8 cellular contexts compared by ENCODE assay signal in genomic region chr7:27095050-27095896, GRCh38. TPM values are rescaled to one million over a fixed set of nuclear protein-coding genes. Genes with fewer than 3 reads are reported as not detected.
DNase-seq lines count a peak whose midpoint lies in the region; ATAC-seq, FAIRE-seq and TF ChIP-seq lines count a peak whose summit lies in the region.

No MANE protein-coding gene starts in this region.

- no peak overlapping the region for H3K9ac ChIP-seq in KMS-11

- TF ChIP-seq POLR2A in testis (IDR thresholded peaks at IDR 0.05), result no peak
- TF ChIP-seq POLR2A in erythroblast (IDR thresholded peaks at IDR 0.05; ENCODE audit: low read length), result no peak

- H3K79me2 ChIP-seq in KMS-11 (ENCODE audit: insufficient read depth, low read depth), result peaks cover 16% of the 10 kb centered on the region

- H3K4me1 Mint-ChIP-seq in natural killer cell treated with Interleukin-12 subunit alpha and Interleukin-12 subunit beta and Interleukin-15 and Interleukin-18, amount 100 ng/mL, for 72 hours (ENCODE audit: low read depth in 2 of 2), result peaks cover 28 to 50% of the 10 kb centered on the region in 2 donors

- H3K4me1 ChIP-seq in KMS-11 (ENCODE audit: low read depth, poor library complexity, severe bottlenecking), result peaks cover 7% of the 10 kb centered on the region
- no peaks in the 10 kb centered on the region for H3K4me1 ChIP-seq in testis

- H3K4me2 ChIP-seq in KMS-11, result peak overlapping the region; percentile 39; the same call in 1 of the 2 replicates

- DNase-seq in bronchial epithelial cell (ENCODE audit: low read depth) (no peak), testis (no peak), erythroblast (lab: John Stamatoyannopoulos, UW) (no peak), C1 segment of cervical spinal cord (lab: John Stamatoyannopoulos, UW) (no peak)
- DNase-seq in natural killer cell treated with Interleukin-12 subunit alpha and Interleukin-12 subunit beta and Interleukin-15 and Interleukin-18, amount 100 ng/mL, for 72 hours (ENCODE audit: low spot score), result no peak

- 2 to 3% methylated on average over 28 to 33 of the region's 33 CpGs for WGBS in testis, 2 donors

- no peaks in the 10 kb centered on the region for H3K9me3 Mint-ChIP-seq in natural killer cell treated with Interleukin-12 subunit alpha and Interleukin-12 subunit beta and Interleukin-15 and Interleukin-18, amount 100 ng/mL, for 72 hours

- no peak overlapping the region for H3K27ac ChIP-seq in KMS-11
- H3K27ac ChIP-seq in testis, result no peak overlapping the region

- H3K36me3 Mint-ChIP-seq in natural killer cell treated with Interleukin-12 subunit alpha and Interleukin-12 subunit beta and Interleukin-15 and Interleukin-18, amount 100 ng/mL, for 72 hours, result peaks cover 9% of the 10 kb centered on the region

- TF ChIP-seq CTCF in KMS-11 (conservative IDR thresholded peaks at IDR 0.05; ENCODE audit: low read depth, low read length) (no peak), bronchial epithelial cell (IDR thresholded peaks at IDR 0.05; ENCODE audit: insufficient read depth, low read length, severe bottlenecking) (no peak), testis (IDR thresholded peaks at IDR 0.05) (no peak)

- peak; percentile 7 for ATAC-seq in GM19467 (IDR thresholded peaks at IDR 0.05; ENCODE audit: unreplicated experiment)
- ATAC-seq in natural killer cell treated with Interleukin-12 subunit alpha and Interleukin-12 subunit beta and Interleukin-15 and Interleukin-18, amount 100 ng/mL, for 72 hours, result peak; percentile 25 to 57
- ATAC-seq in GM18870 (IDR thresholded peaks at IDR 0.05; ENCODE audit: unreplicated experiment), result no peak

- intact Hi-C loops in testis (cut with DNase I; ENCODE audit: low total_unique reads), result no loop called here

- H3K4me3 ChIP-seq in KMS-11 (IDR thresholded peaks at IDR 0.05; ENCODE audit: insufficient read depth, low read depth, low read length) (no peak overlapping the region), bronchial epithelial cell (ENCODE audit: low read depth, low read length) (peak overlapping the region; percentile 58), testis (peak overlapping the region in 1 of 2 donors; percentile 72)

- H3K27ac Mint-ChIP-seq in natural killer cell treated with Interleukin-12 subunit alpha and Interleukin-12 subunit beta and Interleukin-15 and Interleukin-18, amount 100 ng/mL, for 72 hours, result peak overlapping the region; percentile 63 to 84

- H3K9me3 ChIP-seq in testis, result no peaks in the 10 kb centered on the region

- H3K27me3 ChIP-seq in KMS-11 (ENCODE audit: insufficient read depth, low read depth) (no peaks in the 10 kb centered on the region), bronchial epithelial cell (ENCODE audit: control insufficient read depth, insufficient read depth, low read length) (peaks cover 29% of the 10 kb centered on the region), testis (no peaks in the 10 kb centered on the region)

- H3K36me3 ChIP-seq in KMS-11 (ENCODE audit: insufficient read depth) (no peaks in the 10 kb centered on the region), bronchial epithelial cell (ENCODE audit: control insufficient read depth, insufficient read depth, low read length) (no peaks in the 10 kb centered on the region), testis (ENCODE audit: low read depth, missing control alignments) (no peaks in the 10 kb centered on the region)

- H3K4me3 Mint-ChIP-seq in natural killer cell treated with Interleukin-12 subunit alpha and Interleukin-12 subunit beta and Interleukin-15 and Interleukin-18, amount 100 ng/mL, for 72 hours, result peak overlapping the region; percentile 87

- H4K20me1 ChIP-seq in KMS-11 (ENCODE audit: insufficient read depth), result no peaks in the 10 kb centered on the region; the same call in 1 of the 2 replicates

- peaks cover 46 to 53% of the 10 kb centered on the region in 2 donors for H3K27me3 Mint-ChIP-seq in natural killer cell treated with Interleukin-12 subunit alpha and Interleukin-12 subunit beta and Interleukin-15 and Interleukin-18, amount 100 ng/mL, for 72 hours

- peak overlapping the region; percentile 90 for H2AFZ ChIP-seq in KMS-11 (ENCODE audit: low read depth)

- no peak for FAIRE-seq in bronchial epithelial cell (lab: Jason Lieb, UNC)

RNA-seq across cellular contexts. Expression of gene HOXA1, which starts 0.5 kb away (rescaled TPM):
- total RNA-seq in bronchial epithelial cell (0.26 TPM in 2 replicates), testis (under 1 TPM; 0.37 to 0.79 TPM)
- total RNA-seq in natural killer cell treated with Interleukin-12 subunit alpha and Interleukin-12 subunit beta and Interleukin-15 and Interleukin-18, amount 100 ng/mL, for 72 hours, result under 1 TPM; 0.36 to 0.78 TPM
- 0.16 TPM for polyA plus RNA-seq in testis (ENCODE audit: insufficient read depth, low read depth, low replicate concordance)

RNA-seq across cellular contexts. Expression of gene HOXA2, which starts 7.2 kb away (rescaled TPM):
- total RNA-seq in bronchial epithelial cell (not detected in 2 replicates), testis (under 1 TPM in 1 of 2 donors, not detected in 1; 0.31 TPM)
- total RNA-seq in natural killer cell treated with Interleukin-12 subunit alpha and Interleukin-12 subunit beta and Interleukin-15 and Interleukin-18, amount 100 ng/mL, for 72 hours, result not detected
- 0.32 TPM for polyA plus RNA-seq in testis (ENCODE audit: insufficient read depth, low read depth, low replicate concordance)

RNA-seq across cellular contexts. Expression of gene HOXA4, which starts 35.3 kb away (rescaled TPM):
- total RNA-seq in bronchial epithelial cell, result not detected in 2 replicates
- under 1 TPM in 1 of 2 donors, not detected in 1; 0.55 TPM for total RNA-seq in natural killer cell treated with Interleukin-12 subunit alpha and Interleukin-12 subunit beta and Interleukin-15 and Interleukin-18, amount 100 ng/mL, for 72 hours
- 1 to 10 TPM; 1.7 to 3.4 TPM for total RNA-seq in testis
- polyA plus RNA-seq in testis (ENCODE audit: insufficient read depth, low read depth, low replicate concordance), result 3.3 TPM

RNA-seq across cellular contexts. Expression of gene HOXA5, which starts 48.2 kb away (rescaled TPM):
- total RNA-seq in bronchial epithelial cell (not detected in 2 replicates), testis (under 1 TPM in 1 of 2 donors, not detected in 1; 0.63 TPM)
- under 1 TPM; 0.33 to 0.64 TPM for total RNA-seq in natural killer cell treated with Interleukin-12 subunit alpha and Interleukin-12 subunit beta and Interleukin-15 and Interleukin-18, amount 100 ng/mL, for 72 hours
- polyA plus RNA-seq in testis (ENCODE audit: insufficient read depth, low read depth, low replicate concordance), result 7.6 TPM

RNA-seq across cellular contexts. Expression of gene HOXA6, which starts 52.3 kb away (rescaled TPM):
- 0.53 TPM in 1 of 2 replicates, not detected in the other for total RNA-seq in bronchial epithelial cell
- total RNA-seq in natural killer cell treated with Interleukin-12 subunit alpha and Interleukin-12 subunit beta and Interleukin-15 and Interleukin-18, amount 100 ng/mL, for 72 hours, result under 1 TPM in 1 of 2 donors, not detected in 1; 0.81 TPM
- not detected for total RNA-seq in testis
- polyA plus RNA-seq in testis (ENCODE audit: insufficient read depth, low read depth, low replicate concordance), result 0.37 TPM
